In the genomic region with DNA sequence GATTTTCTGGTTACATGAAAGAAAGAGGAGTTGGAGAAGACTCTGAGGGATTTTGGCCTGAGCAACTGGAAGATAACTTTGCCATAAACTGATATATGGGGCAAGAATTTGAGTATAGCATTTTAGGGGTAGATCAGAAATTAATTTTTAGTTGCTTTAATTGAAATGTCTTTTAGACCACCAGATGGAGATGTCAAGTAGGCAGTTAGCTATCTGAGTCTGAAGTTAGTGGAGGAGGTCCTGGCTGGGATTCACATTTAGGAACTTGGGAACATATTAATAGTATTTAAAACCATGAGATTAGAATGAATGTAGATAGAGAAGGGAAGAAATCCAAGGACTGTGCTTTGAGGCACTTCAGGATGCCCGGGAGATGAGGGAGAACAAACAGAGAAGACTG, we compare ENCODE assay signal across 28 cellular contexts. TPM values are rescaled to one million over a fixed set of nuclear protein-coding genes. Genes with fewer than 3 reads are reported as not detected.
A peak's percentile ranks its signal among the peaks of the same experiment; 100 is the strongest.
DNase-seq lines count a peak whose midpoint lies in the region; ATAC-seq and TF ChIP-seq lines count a peak whose summit lies in the region.
"Had no signal": no experiment of that assay in that cellular context is flagged by ENCODE, and none has a peak within 500 bp of the region (broad histone marks: within the 10 kb centered on the region; RNA-seq: fewer than 3 reads in every experiment).

No MANE protein-coding gene starts in this region.

- in situ Hi-C loops in astrocyte of the cerebellum (cut with HindIII; ENCODE audit: low sequenced_read_pairs) = no loop called here

- H3K27me3 ChIP-seq in HCT116 (ENCODE audit: insufficient read depth, low read length) (no peaks in the 10 kb centered on the region), tibial artery (no peaks in the 10 kb centered on the region)
- H3K27me3 ChIP-seq: brain microvascular endothelial cell, colonic mucosa, heart left ventricle, MG63, thyroid gland had no signal

- no peak overlapping the region for H3K4me3 ChIP-seq in HCT116 (replicated peaks in 1 of 2; ENCODE audit: low read depth in 1 of 2, low read length in 2 of 2)
- H3K4me3 ChIP-seq in astrocyte of the cerebellum (ENCODE audit: low read depth, low read length) = no peak overlapping the region
- H3K4me3 ChIP-seq in fibroblast of villous mesenchyme (ENCODE audit: low read depth, low read length) = no peak overlapping the region
- H3K4me3 ChIP-seq in tibial artery = no peak overlapping the region
- H3K4me3 ChIP-seq: colonic mucosa, heart left ventricle, K562, MG63, thyroid gland had no signal

- ATAC-seq in HCT116 = no peak
- ATAC-seq: effector memory CD8-positive, alpha-beta T cell; heart left ventricle; K562; left lobe of liver; sciatic nerve had no signal

- intact Hi-C loops in HCT116 (cut with micrococcal nuclease) = no loop called here
- intact Hi-C loops in tibial artery (cut with DNase I; ENCODE audit: low total_unique reads) = no loop called here

- no peaks in the 10 kb centered on the region for H3K9me3 ChIP-seq in HCT116 (ENCODE audit: control insufficient read depth in 1 of 2, insufficient read depth in 1 of 2, low read depth in 1 of 2, low read length in 2 of 2)
- H3K9me3 ChIP-seq in tibial artery = no peaks in the 10 kb centered on the region
- H3K9me3 ChIP-seq: colonic mucosa, heart left ventricle, MG63, thyroid gland had no signal

- RAD21 ChIA-PET in HCT116 (lab: Charles Lee; ENCODE audit: low non-redundant PET in 1 of 2, low total read pairs in 2 of 2, uncharacterized antibody in 2 of 2, unreplicated experiment in 2 of 2) = interaction anchor here in 1 of 2 experiments (3.2 to 3.8 kb wide), 2 partner anchors 189 to 191 kb away, joined by 33 to 52 read pairs; no protein-coding TSS in a partner anchor

- peaks cover 13 to 28% of the 10 kb centered on the region in 2 experiments for H3K4me1 ChIP-seq in HCT116 (ENCODE audit: control insufficient read depth in 1 of 2, insufficient read depth in 2 of 2, low read length in 2 of 2)
- H3K4me1 ChIP-seq in tibial artery = peaks cover 0 to 31% (median 18%) of the 10 kb centered on the region in 4 donors

- no peak for DNase-seq in HCT116 (ENCODE audit: low read depth, low spot score)
- DNase-seq in astrocyte of the cerebellum (ENCODE audit: low read depth) = no peak
- DNase-seq in fibroblast of villous mesenchyme (ENCODE audit: low read depth) = peak; percentile 20
- no peak for DNase-seq in tibial artery
- DNase-seq in T-helper 2 cell = no peak
- DNase-seq in dedifferentiated amniotic fluid mesenchymal stem cell (ENCODE audit: extremely low spot score) = no peak
- no peak for DNase-seq in GOT3 (lab: John Stamatoyannopoulos, UW)
- DNase-seq: activated CD4-positive, alpha-beta T cell treated with anti-CD3 and anti-CD28 coated beads, Interleukin-2, amount 50 U/mL, for 48 hours; activated CD8-positive, alpha-beta memory T cell treated with anti-CD3 and anti-CD28 coated beads, Interleukin-2, amount 50 U/mL, for 4 hours; activated naive CD8-positive, alpha-beta T cell treated with anti-CD3 and anti-CD28 coated beads, Interleukin-2, amount 10 ng/mL, durations not matched to agents 7 days and 5 days; AML-193; brain microvascular endothelial cell; CD8-positive, alpha-beta memory T cell; colonic mucosa; effector memory CD8-positive, alpha-beta T cell; GF-D8; heart left ventricle; MG63; midbrain; NCI-H1417; NCI-H446; SHP77 treated with DMSO at 0.1 percent for 48 hours; stimulated activated CD4-positive, alpha-beta T cell treated with anti-CD3 and anti-CD28 coated beads, Interleukin-15, amount 100 ng/mL, for 24 hours had no signal

- TF ChIP-seq POLR2A in HCT116 (IDR thresholded peaks at IDR 0.05; ENCODE audit: borderline replicate concordance, extremely low read depth, insufficient read depth, insufficient read length) = no peak

- H3K36me3 ChIP-seq in HCT116 (ENCODE audit: control insufficient read depth in 1 of 2, insufficient read depth in 2 of 2, low read length in 2 of 2) = no peaks in the 10 kb centered on the region
- no peaks in the 10 kb centered on the region for H3K36me3 ChIP-seq in tibial artery
- H3K36me3 ChIP-seq: brain microvascular endothelial cell, colonic mucosa, heart left ventricle, MG63, thyroid gland had no signal

- no peak overlapping the region for H3K4me2 ChIP-seq in HCT116 (ENCODE audit: low read length)

- no peaks in the 10 kb centered on the region for H4K20me1 ChIP-seq in HCT116 (ENCODE audit: insufficient read depth)

- POLR2A ChIA-PET in HCT116 (lab: Charles Lee) = no interaction called here

- no peak overlapping the region for H2AFZ ChIP-seq in HCT116 (ENCODE audit: low read depth, low read length, poor library complexity, severe bottlenecking)

- no peak overlapping the region for H3K27ac ChIP-seq in HCT116 (ENCODE audit: low read depth, low read length)
- peak overlapping the region; percentile 1 to 21 for H3K27ac ChIP-seq in tibial artery
- H3K27ac ChIP-seq: brain microvascular endothelial cell, colonic mucosa, thyroid gland had no signal

- no peak overlapping the region for H3K9ac ChIP-seq in HCT116 (ENCODE audit: low read length)

- CTCF ChIA-PET in HCT116 (lab: Charles Lee) = interaction anchor here (1.4 to 7.0 kb wide), 2 partner anchors 188 to 191 kb away, joined by 5 to 190 read pairs; no protein-coding TSS in a partner anchor

- no peaks in the 10 kb centered on the region for H3K79me2 ChIP-seq in HCT116 (ENCODE audit: insufficient read depth, low read length)

- no TSS peak for BruUV-seq in HCT116 (replicated peaks; lab: Mats Ljungman, UMichigan)

- TF ChIP-seq RAD21 in HCT116 (IDR thresholded peaks at IDR 0.05; ENCODE audit: low read depth) = peak; percentile 31; the same call in 1 of the 2 replicates

- no peaks in the 10 kb centered on the region for H3K9me2 ChIP-seq in HCT116 (ENCODE audit: insufficient read depth)

- TF ChIP-seq CTCF in HCT116 (IDR thresholded peaks at IDR 0.05 in 2 of 3, conservative IDR thresholded peaks at IDR 0.05 in 1 of 3; ENCODE audit: borderline replicate concordance in 1 of 3, insufficient read depth in 1 of 3, low read depth in 2 of 3, low read length in 2 of 3) (0 out of 6 replicates have a peak, but pooled peaks of 1 of the 3 experiments have one; percentile 12), astrocyte of the cerebellum (IDR thresholded peaks at IDR 0.05; ENCODE audit: low read depth, low read length, missing control alignments) (peak; percentile 24), fibroblast of villous mesenchyme (IDR thresholded peaks at IDR 0.05; ENCODE audit: insufficient read depth, low read depth, low read length) (peak; percentile 10), tibial artery (IDR thresholded peaks at IDR 0.05) (peak; percentile 12 to 17)

TF ChIP-seq in HCT116, 20 proteins besides CTCF, POLR2A, EP300 and RAD21:
- TF ChIP-seq SIN3A (IDR thresholded peaks at IDR 0.05; ENCODE audit: low read depth) (no peak), SP1 (IDR thresholded peaks at IDR 0.05; ENCODE audit: low read depth) (no peak), EGR1 (IDR thresholded peaks at IDR 0.05; ENCODE audit: low read depth) (no peak), EZH2phosphoT487 (IDR thresholded peaks at IDR 0.05; ENCODE audit: borderline replicate concordance) (no peak), JUND (IDR thresholded peaks at IDR 0.05) (no peak), POLR2AphosphoS5 (IDR thresholded peaks at IDR 0.05; ENCODE audit: low read depth, low read length) (no peak), CEBPB (IDR thresholded peaks at IDR 0.05; ENCODE audit: low read depth) (no peak)
- TF ChIP-seq, protein P1, sequence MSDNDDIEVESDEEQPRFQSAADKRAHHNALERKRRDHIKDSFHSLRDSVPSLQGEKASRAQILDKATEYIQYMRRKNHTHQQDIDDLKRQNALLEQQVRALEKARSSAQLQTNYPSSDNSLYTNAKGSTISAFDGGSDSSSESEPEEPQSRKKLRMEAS (IDR thresholded peaks at IDR 0.05) = no peak

RNA-seq across cellular contexts. Expression of a gene that starts 32.6 kb away (rescaled TPM):
- total RNA-seq in HCT116 (2021; ENCODE audit: unreplicated experiment) (9.6 TPM), fibroblast of villous mesenchyme (1.7 and 1.9 TPM in 2 replicates)
- 6.4 and 8.7 TPM in 2 replicates for polyA plus RNA-seq in HCT116 (2012)
- total RNA-seq: activated T-helper 2 cell treated with anti-CD3 and anti-CD28 coated beads, Interferon-gamma antibody, Interleukin-2, Interleukin-4, amounts not matched to agents 10 μg/mL and 5 μg/mL and 100 μg/mL, durations not matched to agents 14 hours and 24 hours and 36 hours; K562 had no signal
- polyA plus RNA-seq: K562 had no signal
